Comparison of ENCODE assay signal across 1 cellular context in genomic region chr3:23885210-23885609, GRCh38.
TF ChIP-seq lines count a peak whose summit lies in the region.

No MANE protein-coding gene starts in this region.

TF ChIP-seq in GM23338, 12 proteins besides CTCF, POLR2A, EP300 and RAD21 (continued from another document):
- TF ChIP-seq ZNF462 (CRISPR knock-in tag; IDR thresholded peaks at IDR 0.05) (no peak), JUNB (IDR thresholded peaks at IDR 0.05; ENCODE audit: unreplicated experiment) (no peak), NANOG (IDR thresholded peaks at IDR 0.05; ENCODE audit: borderline replicate concordance) (no peak), STAT1 (IDR thresholded peaks at IDR 0.05; ENCODE audit: unreplicated experiment) (no peak), ZNF331 (CRISPR knock-in tag; IDR thresholded peaks at IDR 0.05; ENCODE audit: low read depth) (no peak), CREB1 (CRISPR knock-in tag; IDR thresholded peaks at IDR 0.05; ENCODE audit: low read depth) (no peak), ETS1 (IDR thresholded peaks at IDR 0.05) (no peak), EZH2 (IDR thresholded peaks at IDR 0.05; ENCODE audit: low read depth, unreplicated experiment) (no peak), EZH2phosphoT487 (IDR thresholded peaks at IDR 0.05; ENCODE audit: unreplicated experiment) (no peak), POLR2AphosphoS5 (IDR thresholded peaks at IDR 0.05; ENCODE audit: low read depth) (no peak), ZNF114 (CRISPR knock-in tag; IDR thresholded peaks at IDR 0.05) (no peak)
